19 cellular contexts compared by ENCODE assay signal in genomic region chr16:85778873-85779272, GRCh38. TPM values are rescaled to one million over a fixed set of nuclear protein-coding genes. Genes with fewer than 3 reads are reported as not detected.
A peak's percentile ranks its signal among the peaks of the same experiment; 100 is the strongest.
DNase-seq lines count a peak whose midpoint lies in the region; ATAC-seq and TF ChIP-seq lines count a peak whose summit lies in the region.
"Had no signal": no experiment of that assay in that cellular context is flagged by ENCODE, and none has a peak within 500 bp of the region (broad histone marks: within the 10 kb centered on the region; RNA-seq: fewer than 3 reads in every experiment).

No MANE protein-coding gene starts in this region.

- H3K4me1 Mint-ChIP-seq in activated CD4-positive, alpha-beta T cell treated with anti-CD3 and anti-CD28 coated beads, Interleukin-2, amount 10 ng/mL, durations not matched to agents 24 days and 14 days = peaks cover 3% of the 10 kb centered on the region
- H3K4me1 Mint-ChIP-seq in activated naive CD8-positive, alpha-beta T cell treated with anti-CD3 and anti-CD28 coated beads, Interleukin-2, amount 10 ng/mL, durations not matched to agents 7 days and 5 days = peaks cover 4% of the 10 kb centered on the region

- POLR2A ChIA-PET in activated naive CD8-positive, alpha-beta T cell treated with anti-CD3 and anti-CD28 coated beads, Interleukin-2, amount 10 ng/mL, durations not matched to agents 7 days and 5 days (lab: Charles Lee) = no interaction called here

- peak; percentile 39 for ATAC-seq in activated naive CD8-positive, alpha-beta T cell treated with anti-CD3 and anti-CD28 coated beads, Interleukin-2, amount 10 ng/mL, durations not matched to agents 7 days and 5 days (ENCODE audit: low read depth)
- ATAC-seq in HG02759 (IDR thresholded peaks at IDR 0.05; ENCODE audit: unreplicated experiment) = no peak
- ATAC-seq: activated CD4-positive, CD25-positive, alpha-beta regulatory T cell treated with anti-CD3 and anti-CD28 coated beads, Interleukin-2, amount 50 U/mL, for 24 hours; left lung; sciatic nerve had no signal

- H3K27ac ChIP-seq in HL-60 (replicated peaks) = peak overlapping the region; percentile 59
- H3K27ac ChIP-seq: BLaER1 treated with 17β-estradiol and CSF1 and Interleukin-3, amounts not matched to agents 10 nM and 100 nM; GM23248; left lung had no signal

- H3K9me3 Mint-ChIP-seq in activated CD4-positive, alpha-beta T cell treated with anti-CD3 and anti-CD28 coated beads, Interleukin-2, amount 10 ng/mL, durations not matched to agents 24 days and 14 days = no peaks in the 10 kb centered on the region
- no peaks in the 10 kb centered on the region for H3K9me3 Mint-ChIP-seq in activated naive CD8-positive, alpha-beta T cell treated with anti-CD3 and anti-CD28 coated beads, Interleukin-2, amount 10 ng/mL, durations not matched to agents 7 days and 5 days
- H3K9me3 Mint-ChIP-seq: type B pancreatic cell had no signal

- no peak for TF ChIP-seq CTCF in HL-60 (IDR thresholded peaks at IDR 0.05; ENCODE audit: insufficient read depth, low read length)

- H3K4me3 Mint-ChIP-seq in activated CD4-positive, alpha-beta T cell treated with anti-CD3 and anti-CD28 coated beads, Interleukin-2, amount 10 ng/mL, durations not matched to agents 24 days and 14 days = no peak overlapping the region
- H3K4me3 Mint-ChIP-seq in activated naive CD8-positive, alpha-beta T cell treated with anti-CD3 and anti-CD28 coated beads, Interleukin-2, amount 10 ng/mL, durations not matched to agents 7 days and 5 days = no peak overlapping the region
- H3K4me3 Mint-ChIP-seq: type B pancreatic cell had no signal

- peaks cover 34% of the 10 kb centered on the region for H3K36me3 Mint-ChIP-seq in activated CD4-positive, alpha-beta T cell treated with anti-CD3 and anti-CD28 coated beads, Interleukin-2, amount 10 ng/mL, durations not matched to agents 24 days and 14 days (ENCODE audit: low read depth)
- peaks cover 8% of the 10 kb centered on the region for H3K36me3 Mint-ChIP-seq in activated naive CD8-positive, alpha-beta T cell treated with anti-CD3 and anti-CD28 coated beads, Interleukin-2, amount 10 ng/mL, durations not matched to agents 7 days and 5 days

- no peaks in the 10 kb centered on the region for H3K27me3 ChIP-seq in HL-60 (ENCODE audit: insufficient read depth, poor library complexity, severe bottlenecking)
- H3K27me3 ChIP-seq: BLaER1 treated with 17β-estradiol and CSF1 and Interleukin-3, amounts not matched to agents 10 nM and 100 nM; left lung had no signal

- H3K27me3 Mint-ChIP-seq in activated CD4-positive, alpha-beta T cell treated with anti-CD3 and anti-CD28 coated beads, Interleukin-2, amount 10 ng/mL, durations not matched to agents 24 days and 14 days = no peaks in the 10 kb centered on the region
- no peaks in the 10 kb centered on the region for H3K27me3 Mint-ChIP-seq in activated naive CD8-positive, alpha-beta T cell treated with anti-CD3 and anti-CD28 coated beads, Interleukin-2, amount 10 ng/mL, durations not matched to agents 7 days and 5 days
- H3K27me3 Mint-ChIP-seq: type B pancreatic cell had no signal

- DNase-seq in activated CD4-positive, alpha-beta T cell treated with anti-CD3 and anti-CD28 coated beads, Interleukin-2, amount 10 ng/mL, durations not matched to agents 24 days and 14 days = no peak
- DNase-seq in activated CD4-positive, alpha-beta T cell treated with anti-CD3 and anti-CD28 coated beads, Interleukin-2, amount 50 U/mL, for 4 hours = no peak
- DNase-seq in HL-60 (ENCODE audit: low read depth in 1 of 2, low spot score in 1 of 2) (peak in 1 of 2 experiments; percentile 84), pulmonary artery endothelial cell (ENCODE audit: low read depth, low spot score) (peak; percentile 53), Ammon's horn (ENCODE audit: low spot score) (no peak), NCI-H524 treated with DMSO at 0.1 percent for 48 hours (lab: John Stamatoyannopoulos, UW) (no peak)
- no peak for DNase-seq in activated naive CD8-positive, alpha-beta T cell treated with anti-CD3 and anti-CD28 coated beads, Interleukin-2, amount 10 ng/mL, durations not matched to agents 7 days and 5 days
- DNase-seq: activated effector memory CD4-positive, alpha-beta T cell treated with Interleukin-2 at 50 U/mL for 16 hours; DMS 273 treated with DMSO at 0.1 percent for 48 hours; GM23248; left lung; NCI-H1092 treated with DMSO at 0.1 percent for 48 hours; NCI-H69 had no signal

- peak overlapping the region; percentile 41 for H3K27ac Mint-ChIP-seq in activated CD4-positive, alpha-beta T cell treated with anti-CD3 and anti-CD28 coated beads, Interleukin-2, amount 10 ng/mL, durations not matched to agents 24 days and 14 days
- no peak overlapping the region for H3K27ac Mint-ChIP-seq in activated naive CD8-positive, alpha-beta T cell treated with anti-CD3 and anti-CD28 coated beads, Interleukin-2, amount 10 ng/mL, durations not matched to agents 7 days and 5 days
- H3K27ac Mint-ChIP-seq: type B pancreatic cell had no signal

- H3K4me3 ChIP-seq in HL-60 (replicated peaks; ENCODE audit: insufficient read depth, low read length) = no peak overlapping the region
- H3K4me3 ChIP-seq: BLaER1 treated with 17β-estradiol and CSF1 and Interleukin-3, amounts not matched to agents 10 nM and 100 nM; coronary artery; GM23248; left lung had no signal

- intact Hi-C loops in activated CD4-positive, alpha-beta T cell treated with anti-CD3 and anti-CD28 coated beads, Interleukin-2, amount 10 ng/mL, durations not matched to agents 24 days and 14 days (cut with micrococcal nuclease) = no loop called here

RNA-seq across cellular contexts. Expression of gene EMC8, which starts 20.5 kb away (rescaled TPM):
- 49.1 and 57.1 TPM in 2 replicates for total RNA-seq in activated CD4-positive, alpha-beta T cell treated with anti-CD3 and anti-CD28 coated beads, Interleukin-2, amount 10 ng/mL, durations not matched to agents 24 days and 14 days
- total RNA-seq in activated naive CD8-positive, alpha-beta T cell treated with anti-CD3 and anti-CD28 coated beads, Interleukin-2, amount 10 ng/mL, durations not matched to agents 7 days and 5 days = 10 to 100 TPM; 29.2 to 34.1 TPM
- total RNA-seq in pulmonary artery endothelial cell = 31.3 and 36.9 TPM in 2 replicates

RNA-seq across cellular contexts. Expression of gene COX4I1, which starts 20.6 kb away (rescaled TPM):
- 555 and 569 TPM in 2 replicates for total RNA-seq in activated CD4-positive, alpha-beta T cell treated with anti-CD3 and anti-CD28 coated beads, Interleukin-2, amount 10 ng/mL, durations not matched to agents 24 days and 14 days
- total RNA-seq in activated naive CD8-positive, alpha-beta T cell treated with anti-CD3 and anti-CD28 coated beads, Interleukin-2, amount 10 ng/mL, durations not matched to agents 7 days and 5 days = 100 to 1,000 TPM; 489 to 502 TPM
- total RNA-seq in pulmonary artery endothelial cell = 424 and 604 TPM in 2 replicates

RNA-seq across cellular contexts. Expression of gene C16orf74, which starts 28.0 kb away (rescaled TPM):
- total RNA-seq in activated CD4-positive, alpha-beta T cell treated with anti-CD3 and anti-CD28 coated beads, Interleukin-2, amount 10 ng/mL, durations not matched to agents 24 days and 14 days = 0.19 and 0.38 TPM in 2 replicates
- 1 to 10 TPM; 3.6 to 3.9 TPM for total RNA-seq in activated naive CD8-positive, alpha-beta T cell treated with anti-CD3 and anti-CD28 coated beads, Interleukin-2, amount 10 ng/mL, durations not matched to agents 7 days and 5 days
- total RNA-seq in pulmonary artery endothelial cell = 32.4 and 40.8 TPM in 2 replicates
